1 cellular context compared by ENCODE assay signal in the genomic region with DNA sequence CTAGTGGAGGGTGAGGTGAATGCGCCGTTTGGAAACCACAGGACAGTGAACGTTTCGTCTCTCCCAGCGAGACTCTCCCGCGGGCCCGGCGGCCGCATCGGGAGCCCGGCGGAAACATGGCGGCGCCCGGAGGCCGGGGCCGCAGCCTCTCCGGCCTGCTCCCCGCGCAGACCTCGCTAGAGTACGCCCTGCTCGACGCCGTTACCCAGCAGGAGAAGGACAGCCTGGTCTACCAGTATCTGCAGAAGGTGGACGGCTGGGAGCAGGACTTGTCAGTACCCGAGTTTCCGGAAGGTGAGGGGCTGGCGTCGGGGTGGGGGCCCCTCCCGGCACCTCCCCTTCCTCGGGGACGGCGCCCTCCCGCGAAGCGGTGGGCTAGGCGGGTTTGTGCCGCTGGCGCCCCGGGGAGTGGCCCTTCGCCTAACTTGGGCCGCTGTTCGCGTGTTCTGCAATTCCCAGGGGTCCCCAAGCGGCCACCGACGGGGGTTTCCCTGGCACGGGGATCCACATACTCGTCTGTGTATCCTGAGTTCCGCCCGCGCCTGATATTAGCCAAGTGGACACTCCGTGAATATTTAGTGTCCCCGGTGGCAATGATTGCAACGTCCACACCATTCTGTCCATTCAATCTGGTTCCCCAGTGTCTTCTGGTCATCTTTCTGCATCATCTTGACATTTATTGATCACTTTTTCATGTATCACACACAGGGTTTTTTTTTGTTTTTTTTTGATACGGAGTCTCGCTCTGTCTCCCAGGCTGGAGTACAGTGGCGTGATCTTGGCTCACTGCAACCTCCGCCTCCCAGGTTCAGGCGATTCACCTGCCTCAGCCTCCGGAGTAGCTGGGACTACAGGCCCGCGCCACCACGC.
TF ChIP-seq lines count a peak whose summit lies in the region.

No MANE protein-coding gene starts in this region.

TF ChIP-seq in HepG2, 621 proteins besides CTCF, POLR2A, EP300 and RAD21 (continued from another document and continues in another):
- TF ChIP-seq, protein P1, sequence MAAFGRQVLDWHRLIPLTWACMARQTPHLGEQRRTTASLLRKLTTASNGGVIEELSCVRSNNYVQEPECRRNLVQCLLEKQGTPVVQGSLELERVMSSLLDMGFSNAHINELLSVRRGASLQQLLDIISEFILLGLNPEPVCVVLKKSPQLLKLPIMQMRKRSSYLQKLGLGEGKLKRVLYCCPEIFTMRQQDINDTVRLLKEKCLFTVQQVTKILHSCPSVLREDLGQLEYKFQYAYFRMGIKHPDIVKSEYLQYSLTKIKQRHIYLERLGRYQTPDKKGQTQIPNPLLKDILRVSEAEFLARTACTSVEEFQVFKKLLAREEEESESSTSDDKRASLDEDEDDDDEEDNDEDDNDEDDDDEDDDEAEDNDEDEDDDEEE (CRISPR knock-in tag; IDR thresholded peaks at IDR 0.05) = no peak
- TF ChIP-seq PPARG (CRISPR knock-in tag; conservative IDR thresholded peaks at IDR 0.05) (no peak), ZNF788 (CRISPR knock-in tag; IDR thresholded peaks at IDR 0.05; ENCODE audit: borderline replicate concordance) (peak; percentile 73; the same call in 1 of the 2 replicates), ZNF790 (CRISPR knock-in tag; IDR thresholded peaks at IDR 0.05; ENCODE audit: borderline replicate concordance) (no peak), GATA4 (IDR thresholded peaks at IDR 0.05; ENCODE audit: borderline replicate concordance, low read depth) (no peak), POLR2G (IDR thresholded peaks at IDR 0.05; ENCODE audit: low read depth, low read length) (peak; percentile 73), KLF13 (CRISPR knock-in tag; IDR thresholded peaks at IDR 0.05) (no peak), ZNF225 (CRISPR knock-in tag; IDR thresholded peaks at IDR 0.05) (peak; percentile 85; the same call in 1 of the 2 replicates), HNRNPH1 (optimal IDR thresholded peaks at IDR 0.05; ENCODE audit: low read depth, low read length) (no peak), ZNF232 (CRISPR knock-in tag; IDR thresholded peaks at IDR 0.05; ENCODE audit: borderline replicate concordance) (no peak), BCL6 (CRISPR knock-in tag; IDR thresholded peaks at IDR 0.05) (no peak), MEIS2 (CRISPR knock-in tag; IDR thresholded peaks at IDR 0.05) (no peak), SMAD1 (CRISPR knock-in tag; IDR thresholded peaks at IDR 0.05; ENCODE audit: borderline replicate concordance, low read depth) (no peak), ZNF644 (CRISPR knock-in tag; IDR thresholded peaks at IDR 0.05; ENCODE audit: low read depth) (no peak), SMAD9 (CRISPR knock-in tag; IDR thresholded peaks at IDR 0.05) (no peak), NFKB2 (CRISPR knock-in tag; IDR thresholded peaks at IDR 0.05; ENCODE audit: borderline replicate concordance) (no peak; the same call in 1 of the 2 replicates), MAF1 (CRISPR knock-in tag; IDR thresholded peaks at IDR 0.05; ENCODE audit: borderline replicate concordance) (no peak; the same call in 1 of the 2 replicates), ZNF562 (CRISPR knock-in tag; IDR thresholded peaks at IDR 0.05; ENCODE audit: borderline replicate concordance) (0 out of 2 replicates have a peak, but pooled peaks have one; percentile 30), RBFOX2 (IDR thresholded peaks at IDR 0.05; ENCODE audit: low read depth, low read length) (peak; percentile 90), MZF1 (CRISPR knock-in tag; IDR thresholded peaks at IDR 0.05; ENCODE audit: borderline replicate concordance) (no peak), ELF1 (CRISPR knock-in tag; IDR thresholded peaks at IDR 0.05) (no peak), KLF9 (CRISPR knock-in tag; IDR thresholded peaks at IDR 0.05; ENCODE audit: low read depth) (no peak), BRCA1 (CRISPR knock-in tag; IDR thresholded peaks at IDR 0.05) (no peak), ZNF660 (CRISPR knock-in tag; IDR thresholded peaks at IDR 0.05; ENCODE audit: borderline replicate concordance, low read depth) (no peak), ZNF776 (CRISPR knock-in tag; IDR thresholded peaks at IDR 0.05) (peak; percentile 59; the same call in 1 of the 2 replicates), REXO4 (CRISPR knock-in tag; IDR thresholded peaks at IDR 0.05; ENCODE audit: borderline replicate concordance) (no peak), ZNF792 (CRISPR knock-in tag; IDR thresholded peaks at IDR 0.05) (no peak; the same call in 1 of the 2 replicates), ZNF260 (CRISPR knock-in tag; IDR thresholded peaks at IDR 0.05; ENCODE audit: borderline replicate concordance, low read depth) (no peak), SMARCC2 (IDR thresholded peaks at IDR 0.05) (no peak), ZNF337 (CRISPR knock-in tag; IDR thresholded peaks at IDR 0.05; ENCODE audit: borderline replicate concordance, low read depth) (0 out of 2 replicates have a peak, but pooled peaks have one; percentile 29), ZNF768 (CRISPR knock-in tag; IDR thresholded peaks at IDR 0.05) (peak; percentile 40; the same call in 1 of the 2 replicates), RFX3 (CRISPR knock-in tag; IDR thresholded peaks at IDR 0.05) (no peak), SIX4 (CRISPR knock-in tag; IDR thresholded peaks at IDR 0.05) (no peak), DR1 (CRISPR knock-in tag; IDR thresholded peaks at IDR 0.05) (peak; percentile 28; the same call in 1 of the 2 replicates), MXI1 (IDR thresholded peaks at IDR 0.05; ENCODE audit: borderline replicate concordance, low read depth, low read length) (no peak), CHD4 (IDR thresholded peaks at IDR 0.05; ENCODE audit: borderline replicate concordance, low read length) (no peak), NR2F1 (CRISPR knock-in tag; IDR thresholded peaks at IDR 0.05) (no peak), ZC3H13 (CRISPR knock-in tag; IDR thresholded peaks at IDR 0.05) (no peak), HMG20B (CRISPR knock-in tag; conservative IDR thresholded peaks at IDR 0.05) (no peak)
- TF ChIP-seq, protein P2, sequence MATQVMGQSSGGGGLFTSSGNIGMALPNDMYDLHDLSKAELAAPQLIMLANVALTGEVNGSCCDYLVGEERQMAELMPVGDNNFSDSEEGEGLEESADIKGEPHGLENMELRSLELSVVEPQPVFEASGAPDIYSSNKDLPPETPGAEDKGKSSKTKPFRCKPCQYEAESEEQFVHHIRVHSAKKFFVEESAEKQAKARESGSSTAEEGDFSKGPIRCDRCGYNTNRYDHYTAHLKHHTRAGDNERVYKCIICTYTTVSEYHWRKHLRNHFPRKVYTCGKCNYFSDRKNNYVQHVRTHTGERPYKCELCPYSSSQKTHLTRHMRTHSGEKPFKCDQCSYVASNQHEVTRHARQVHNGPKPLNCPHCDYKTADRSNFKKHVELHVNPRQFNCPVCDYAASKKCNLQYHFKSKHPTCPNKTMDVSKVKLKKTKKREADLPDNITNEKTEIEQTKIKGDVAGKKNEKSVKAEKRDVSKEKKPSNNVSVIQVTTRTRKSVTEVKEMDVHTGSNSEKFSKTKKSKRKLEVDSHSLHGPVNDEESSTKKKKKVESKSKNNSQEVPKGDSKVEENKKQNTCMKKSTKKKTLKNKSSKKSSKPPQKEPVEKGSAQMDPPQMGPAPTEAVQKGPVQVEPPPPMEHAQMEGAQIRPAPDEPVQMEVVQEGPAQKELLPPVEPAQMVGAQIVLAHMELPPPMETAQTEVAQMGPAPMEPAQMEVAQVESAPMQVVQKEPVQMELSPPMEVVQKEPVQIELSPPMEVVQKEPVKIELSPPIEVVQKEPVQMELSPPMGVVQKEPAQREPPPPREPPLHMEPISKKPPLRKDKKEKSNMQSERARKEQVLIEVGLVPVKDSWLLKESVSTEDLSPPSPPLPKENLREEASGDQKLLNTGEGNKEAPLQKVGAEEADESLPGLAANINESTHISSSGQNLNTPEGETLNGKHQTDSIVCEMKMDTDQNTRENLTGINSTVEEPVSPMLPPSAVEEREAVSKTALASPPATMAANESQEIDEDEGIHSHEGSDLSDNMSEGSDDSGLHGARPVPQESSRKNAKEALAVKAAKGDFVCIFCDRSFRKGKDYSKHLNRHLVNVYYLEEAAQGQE (IDR thresholded peaks at IDR 0.05; ENCODE audit: borderline replicate concordance in 1 of 2, low read depth in 1 of 2, low read length in 2 of 2) = no peak
- TF ChIP-seq, protein P3, sequence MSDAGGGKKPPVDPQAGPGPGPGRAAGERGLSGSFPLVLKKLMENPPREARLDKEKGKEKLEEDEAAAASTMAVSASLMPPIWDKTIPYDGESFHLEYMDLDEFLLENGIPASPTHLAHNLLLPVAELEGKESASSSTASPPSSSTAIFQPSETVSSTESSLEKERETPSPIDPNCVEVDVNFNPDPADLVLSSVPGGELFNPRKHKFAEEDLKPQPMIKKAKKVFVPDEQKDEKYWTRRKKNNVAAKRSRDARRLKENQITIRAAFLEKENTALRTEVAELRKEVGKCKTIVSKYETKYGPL (CRISPR knock-in tag; IDR thresholded peaks at IDR 0.05) = no peak
- TF ChIP-seq, protein P4, sequence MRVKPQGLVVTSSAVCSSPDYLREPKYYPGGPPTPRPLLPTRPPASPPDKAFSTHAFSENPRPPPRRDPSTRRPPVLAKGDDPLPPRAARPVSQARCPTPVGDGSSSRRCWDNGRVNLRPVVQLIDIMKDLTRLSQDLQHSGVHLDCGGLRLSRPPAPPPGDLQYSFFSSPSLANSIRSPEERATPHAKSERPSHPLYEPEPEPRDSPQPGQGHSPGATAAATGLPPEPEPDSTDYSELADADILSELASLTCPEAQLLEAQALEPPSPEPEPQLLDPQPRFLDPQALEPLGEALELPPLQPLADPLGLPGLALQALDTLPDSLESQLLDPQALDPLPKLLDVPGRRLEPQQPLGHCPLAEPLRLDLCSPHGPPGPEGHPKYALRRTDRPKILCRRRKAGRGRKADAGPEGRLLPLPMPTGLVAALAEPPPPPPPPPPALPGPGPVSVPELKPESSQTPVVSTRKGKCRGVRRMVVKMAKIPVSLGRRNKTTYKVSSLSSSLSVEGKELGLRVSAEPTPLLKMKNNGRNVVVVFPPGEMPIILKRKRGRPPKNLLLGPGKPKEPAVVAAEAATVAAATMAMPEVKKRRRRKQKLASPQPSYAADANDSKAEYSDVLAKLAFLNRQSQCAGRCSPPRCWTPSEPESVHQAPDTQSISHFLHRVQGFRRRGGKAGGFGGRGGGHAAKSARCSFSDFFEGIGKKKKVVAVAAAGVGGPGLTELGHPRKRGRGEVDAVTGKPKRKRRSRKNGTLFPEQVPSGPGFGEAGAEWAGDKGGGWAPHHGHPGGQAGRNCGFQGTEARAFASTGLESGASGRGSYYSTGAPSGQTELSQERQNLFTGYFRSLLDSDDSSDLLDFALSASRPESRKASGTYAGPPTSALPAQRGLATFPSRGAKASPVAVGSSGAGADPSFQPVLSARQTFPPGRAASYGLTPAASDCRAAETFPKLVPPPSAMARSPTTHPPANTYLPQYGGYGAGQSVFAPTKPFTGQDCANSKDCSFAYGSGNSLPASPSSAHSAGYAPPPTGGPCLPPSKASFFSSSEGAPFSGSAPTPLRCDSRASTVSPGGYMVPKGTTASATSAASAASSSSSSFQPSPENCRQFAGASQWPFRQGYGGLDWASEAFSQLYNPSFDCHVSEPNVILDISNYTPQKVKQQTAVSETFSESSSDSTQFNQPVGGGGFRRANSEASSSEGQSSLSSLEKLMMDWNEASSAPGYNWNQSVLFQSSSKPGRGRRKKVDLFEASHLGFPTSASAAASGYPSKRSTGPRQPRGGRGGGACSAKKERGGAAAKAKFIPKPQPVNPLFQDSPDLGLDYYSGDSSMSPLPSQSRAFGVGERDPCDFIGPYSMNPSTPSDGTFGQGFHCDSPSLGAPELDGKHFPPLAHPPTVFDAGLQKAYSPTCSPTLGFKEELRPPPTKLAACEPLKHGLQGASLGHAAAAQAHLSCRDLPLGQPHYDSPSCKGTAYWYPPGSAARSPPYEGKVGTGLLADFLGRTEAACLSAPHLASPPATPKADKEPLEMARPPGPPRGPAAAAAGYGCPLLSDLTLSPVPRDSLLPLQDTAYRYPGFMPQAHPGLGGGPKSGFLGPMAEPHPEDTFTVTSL (CRISPR knock-in tag; IDR thresholded peaks at IDR 0.05; ENCODE audit: borderline replicate concordance) = 0 out of 2 replicates have a peak, but pooled peaks have one; percentile 32
- TF ChIP-seq, protein P5, sequence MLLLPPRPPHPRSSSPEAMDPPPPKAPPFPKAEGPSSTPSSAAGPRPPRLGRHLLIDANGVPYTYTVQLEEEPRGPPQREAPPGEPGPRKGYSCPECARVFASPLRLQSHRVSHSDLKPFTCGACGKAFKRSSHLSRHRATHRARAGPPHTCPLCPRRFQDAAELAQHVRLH (CRISPR knock-in tag; IDR thresholded peaks at IDR 0.05; ENCODE audit: borderline replicate concordance, low read depth) = peak; percentile 46; the same call in 1 of the 2 replicates
- TF ChIP-seq, protein P6, sequence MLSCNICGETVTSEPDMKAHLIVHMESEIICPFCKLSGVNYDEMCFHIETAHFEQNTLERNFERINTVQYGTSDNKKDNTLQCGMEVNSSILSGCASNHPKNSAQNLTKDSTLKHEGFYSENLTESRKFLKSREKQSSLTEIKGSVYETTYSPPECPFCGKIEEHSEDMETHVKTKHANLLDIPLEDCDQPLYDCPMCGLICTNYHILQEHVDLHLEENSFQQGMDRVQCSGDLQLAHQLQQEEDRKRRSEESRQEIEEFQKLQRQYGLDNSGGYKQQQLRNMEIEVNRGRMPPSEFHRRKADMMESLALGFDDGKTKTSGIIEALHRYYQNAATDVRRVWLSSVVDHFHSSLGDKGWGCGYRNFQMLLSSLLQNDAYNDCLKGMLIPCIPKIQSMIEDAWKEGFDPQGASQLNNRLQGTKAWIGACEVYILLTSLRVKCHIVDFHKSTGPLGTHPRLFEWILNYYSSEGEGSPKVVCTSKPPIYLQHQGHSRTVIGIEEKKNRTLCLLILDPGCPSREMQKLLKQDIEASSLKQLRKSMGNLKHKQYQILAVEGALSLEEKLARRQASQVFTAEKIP (CRISPR knock-in tag; IDR thresholded peaks at IDR 0.05; ENCODE audit: borderline replicate concordance) = no peak
- TF ChIP-seq, protein P7, sequence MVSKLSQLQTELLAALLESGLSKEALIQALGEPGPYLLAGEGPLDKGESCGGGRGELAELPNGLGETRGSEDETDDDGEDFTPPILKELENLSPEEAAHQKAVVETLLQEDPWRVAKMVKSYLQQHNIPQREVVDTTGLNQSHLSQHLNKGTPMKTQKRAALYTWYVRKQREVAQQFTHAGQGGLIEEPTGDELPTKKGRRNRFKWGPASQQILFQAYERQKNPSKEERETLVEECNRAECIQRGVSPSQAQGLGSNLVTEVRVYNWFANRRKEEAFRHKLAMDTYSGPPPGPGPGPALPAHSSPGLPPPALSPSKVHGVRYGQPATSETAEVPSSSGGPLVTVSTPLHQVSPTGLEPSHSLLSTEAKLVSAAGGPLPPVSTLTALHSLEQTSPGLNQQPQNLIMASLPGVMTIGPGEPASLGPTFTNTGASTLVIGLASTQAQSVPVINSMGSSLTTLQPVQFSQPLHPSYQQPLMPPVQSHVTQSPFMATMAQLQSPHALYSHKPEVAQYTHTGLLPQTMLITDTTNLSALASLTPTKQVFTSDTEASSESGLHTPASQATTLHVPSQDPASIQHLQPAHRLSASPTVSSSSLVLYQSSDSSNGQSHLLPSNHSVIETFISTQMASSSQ (IDR thresholded peaks at IDR 0.05; ENCODE audit: low read depth) = no peak
- TF ChIP-seq, protein P7 (CRISPR knock-in tag; IDR thresholded peaks at IDR 0.05; ENCODE audit: borderline replicate concordance) = no peak
